15 cellular contexts compared by ENCODE assay signal in the genomic region with DNA sequence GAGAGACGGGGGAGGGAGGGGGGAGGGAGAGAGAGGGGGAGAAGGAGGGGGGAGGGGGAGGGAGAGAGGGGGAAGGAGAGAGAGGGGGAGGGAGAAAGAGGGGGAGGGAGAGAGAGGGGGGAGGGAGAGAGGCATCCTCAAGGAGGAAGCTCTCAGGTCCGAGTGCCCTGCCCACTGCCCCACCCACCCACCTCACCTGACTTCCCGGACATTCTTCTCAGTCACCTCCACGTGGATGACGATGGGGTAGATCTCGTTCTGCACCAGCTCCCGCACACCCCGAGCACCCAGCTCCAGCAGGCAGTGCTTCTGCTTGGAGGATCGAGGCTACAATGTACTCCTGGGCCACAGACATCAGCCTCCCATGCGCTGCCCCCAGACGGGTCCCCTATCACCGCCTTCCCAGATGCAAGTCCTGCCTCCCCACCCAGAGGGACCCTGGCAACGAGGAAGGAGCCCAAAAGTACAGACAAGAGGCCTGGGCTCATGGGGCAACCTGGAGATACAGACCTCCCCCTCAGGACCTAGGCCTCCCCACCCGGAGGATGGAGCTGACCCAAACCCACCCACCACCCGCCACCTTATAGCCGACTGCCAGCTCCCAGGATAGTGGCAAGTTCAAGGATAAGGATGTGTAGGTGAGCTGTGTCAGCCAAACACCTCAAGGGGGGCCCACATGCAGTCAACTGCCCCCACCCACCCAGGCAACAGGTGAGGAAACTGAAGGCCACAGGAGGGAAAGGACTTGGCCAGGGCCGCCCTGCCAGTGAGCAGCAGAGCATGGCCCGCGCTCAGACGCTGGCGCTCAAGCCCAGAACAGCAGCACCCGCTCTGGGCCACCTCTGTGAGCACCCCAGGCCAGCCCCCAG. TPM values are rescaled to one million over a fixed set of nuclear protein-coding genes. Genes with fewer than 3 reads are reported as not detected.
"Had no signal": no experiment of that assay in that cellular context is flagged by ENCODE, and none has a peak within 500 bp of the region (broad histone marks: within the 10 kb centered on the region; RNA-seq: fewer than 3 reads in every experiment).

No MANE protein-coding gene starts in this region.

- H3K36me3 Mint-ChIP-seq: activated naive CD8-positive, alpha-beta T cell; memory B cell; naive B cell had no signal

- H3K27me3 ChIP-seq: right atrium auricular region had no signal

- H3K4me3 ChIP-seq: right atrium auricular region had no signal

- H3K27ac ChIP-seq: right atrium auricular region had no signal

- H3K27ac Mint-ChIP-seq: activated naive CD8-positive, alpha-beta T cell; endodermal cell; memory B cell; progenitor cell of endocrine pancreas; stimulated activated naive CD8-positive, alpha-beta T cell treated with anti-CD3 and anti-CD28 coated beads, Interleukin-15, amount 100 ng/mL, for 72 hours; T-helper 1 cell treated with Interleukin-12 subunit alpha and Interleukin-12 subunit beta and Interleukin-4 antibody, amounts not matched to agents 30 μg/mL and 1 μg/mL, for 36 hours had no signal

- H3K27me3 Mint-ChIP-seq: activated naive CD8-positive, alpha-beta T cell; progenitor cell of endocrine pancreas; stimulated activated naive CD8-positive, alpha-beta T cell treated with anti-CD3 and anti-CD28 coated beads, Interleukin-15, amount 100 ng/mL, for 72 hours had no signal

- H3K9me3 Mint-ChIP-seq: endodermal cell; memory B cell; naive B cell; neural crest cell; stimulated activated naive CD8-positive, alpha-beta T cell treated with anti-CD3 and anti-CD28 coated beads, Interleukin-15, amount 100 ng/mL, for 72 hours; T-helper 1 cell treated with Interleukin-12 subunit alpha and Interleukin-12 subunit beta and Interleukin-4 antibody, amounts not matched to agents 30 μg/mL and 1 μg/mL, for 36 hours had no signal

- DNase-seq: amniotic stem cell, foreskin melanocyte, kidney had no signal

- H3K4me3 Mint-ChIP-seq: activated naive CD8-positive, alpha-beta T cell; endodermal cell; naive B cell; neural crest cell; stimulated activated naive CD8-positive, alpha-beta T cell treated with anti-CD3 and anti-CD28 coated beads, Interleukin-15, amount 100 ng/mL, for 72 hours; T-helper 1 cell treated with Interleukin-12 subunit alpha and Interleukin-12 subunit beta and Interleukin-4 antibody, amounts not matched to agents 30 μg/mL and 1 μg/mL, for 36 hours had no signal

- H3K9me3 ChIP-seq: right atrium auricular region had no signal

- H3K36me3 ChIP-seq: right atrium auricular region had no signal

RNA-seq across cellular contexts. Expression of a gene that starts 5.6 kb away (rescaled TPM):
- total RNA-seq: epithelial cell of proximal tubule, fibroblast of lung had no signal

RNA-seq across cellular contexts. Expression of a gene that starts 27.4 kb away (rescaled TPM):
- total RNA-seq: mononuclear cell had no signal
